ENCODE assay signal across 33 cellular contexts in the genomic region with DNA sequence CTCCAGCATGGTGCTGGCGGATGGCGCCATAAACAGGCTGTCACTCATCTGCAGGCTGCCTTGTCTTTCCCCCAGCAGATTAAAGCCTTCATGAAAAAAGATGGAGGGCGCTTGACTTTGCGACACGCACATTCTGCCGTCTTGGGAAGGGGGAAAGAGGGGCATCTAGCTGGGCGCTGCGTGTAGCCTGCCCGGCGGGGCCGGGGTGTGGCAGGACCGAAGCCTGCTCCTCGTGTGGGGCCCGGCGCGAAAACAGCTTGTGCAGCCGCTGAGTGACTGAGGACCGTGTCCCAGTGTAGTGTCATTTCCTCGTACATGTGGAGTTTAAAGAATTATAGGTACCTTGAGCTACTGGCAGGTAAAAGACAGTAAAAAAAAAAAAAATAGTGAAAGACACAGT.
"Had no signal": no experiment of that assay in that cellular context is flagged by ENCODE, and none has a peak within 500 bp of the region (broad histone marks: within the 10 kb centered on the region; RNA-seq: fewer than 3 reads in every experiment).

No MANE protein-coding gene starts in this region.

- H3K27ac ChIP-seq: adrenal gland, body of pancreas, brain microvascular endothelial cell, breast epithelium, VCaP had no signal

- H3K9me3 ChIP-seq: adrenal gland, body of pancreas, breast epithelium had no signal

- H3K9me3 Mint-ChIP-seq: activated B cell treated with CpG ODN at 0.5 μM for 24 hours; activated CD4-positive, alpha-beta T cell treated with anti-CD3 and anti-CD28 coated beads, Interleukin-2, amount 10 ng/mL, durations not matched to agents 24 days and 14 days; activated naive CD8-positive, alpha-beta T cell treated with anti-CD3 and anti-CD28 coated beads for 36 hours; activated T-cell treated with anti-CD3 and anti-CD28 coated beads, Interleukin-2, amount 50 U/mL, for 4 hours; activated T-helper 17 cell treated with anti-CD3 and anti-CD28 coated beads, Interleukin-2, amount 50 U/mL, for 72 hours; T-cell had no signal

- H3K4me3 Mint-ChIP-seq: activated B cell treated with CpG ODN at 0.5 μM for 24 hours; activated CD4-positive, alpha-beta memory T cell treated with anti-CD3 and anti-CD28 coated beads for 36 hours; activated CD4-positive, alpha-beta T cell treated with anti-CD3 and anti-CD28 coated beads, Interleukin-2, amount 10 ng/mL, durations not matched to agents 24 days and 14 days; activated CD8-positive, alpha-beta T cell treated with anti-CD3 and anti-CD28 coated beads for 36 hours; activated naive CD4-positive, alpha-beta T cell treated with anti-CD3 and anti-CD28 coated beads for 36 hours; activated naive CD8-positive, alpha-beta T cell treated with anti-CD3 and anti-CD28 coated beads for 36 hours; activated T-cell treated with anti-CD3 and anti-CD28 coated beads, Interleukin-2, amount 50 U/mL, for 4 hours; activated T-cell treated with anti-CD3 and anti-CD28 coated beads, Interleukin-2, amount 50 U/mL, for 72 hours; activated T-helper 1 cell treated with anti-CD3 and anti-CD28 coated beads, Interleukin-12 subunit alpha, Interleukin-12 subunit beta, Interleukin-2, Interleukin-4 antibody, amounts not matched to agents 30 ng/mL and 10 ng/mL and 1 ng/mL, durations not matched to agents 14 hours and 24 hours and 36 hours; activated T-helper 17 cell treated with anti-CD3 and anti-CD28 coated beads, Interleukin-2, amount 50 U/mL, for 72 hours; T-cell; T-helper 17 cell had no signal

- H3K27ac Mint-ChIP-seq: activated B cell treated with CpG ODN at 0.5 μM for 24 hours; activated CD4-positive, alpha-beta memory T cell treated with anti-CD3 and anti-CD28 coated beads for 36 hours; activated CD4-positive, alpha-beta T cell treated with anti-CD3 and anti-CD28 coated beads, Interleukin-2, amount 10 ng/mL, durations not matched to agents 24 days and 14 days; activated CD8-positive, alpha-beta T cell treated with anti-CD3 and anti-CD28 coated beads for 36 hours; activated naive CD4-positive, alpha-beta T cell treated with anti-CD3 and anti-CD28 coated beads for 36 hours; activated naive CD4-positive, alpha-beta T cell treated with anti-CD3 and anti-CD28 coated beads, Interleukin-2, amount 50 U/mL, for 72 hours; activated naive CD8-positive, alpha-beta T cell treated with anti-CD3 and anti-CD28 coated beads for 36 hours; activated T-cell treated with anti-CD3 and anti-CD28 coated beads, Interleukin-2, amount 50 U/mL, for 72 hours; activated T-helper 1 cell treated with anti-CD3 and anti-CD28 coated beads, Interleukin-12 subunit alpha, Interleukin-12 subunit beta, Interleukin-2, Interleukin-4 antibody, amounts not matched to agents 30 ng/mL and 10 ng/mL and 1 ng/mL, durations not matched to agents 14 hours and 24 hours and 36 hours; activated T-helper 17 cell treated with anti-CD3 and anti-CD28 coated beads, Interleukin-2, amount 50 U/mL, for 72 hours; T-cell; T-helper 17 cell had no signal

- DNase-seq: activated B cell treated with CpG ODN at 0.5 μM for 24 hours; activated CD4-positive, alpha-beta memory T cell treated with anti-CD3 and anti-CD28 coated beads for 36 hours; activated CD4-positive, alpha-beta T cell treated with anti-CD3 and anti-CD28 coated beads for 4 hours; activated CD4-positive, alpha-beta T cell treated with anti-CD3 and anti-CD28 coated beads, Interleukin-2, amount 10 ng/mL, durations not matched to agents 24 days and 14 days; activated CD4-positive, alpha-beta T cell treated with anti-CD3 and anti-CD28 coated beads, Interleukin-2, amount 50 U/mL, for 1 hour; activated CD4-positive, alpha-beta T cell treated with anti-CD3 and anti-CD28 coated beads, Interleukin-2, amount 50 U/mL, for 4 hours; activated CD4-positive, CD25-positive, alpha-beta regulatory T cell treated with anti-CD3 and anti-CD28 coated beads, Interleukin-2, amount 50 U/mL, for 72 hours; activated CD8-positive, alpha-beta memory T cell treated with anti-CD3 and anti-CD28 coated beads, Interleukin-2, amount 50 U/mL, for 4 hours; activated CD8-positive, alpha-beta T cell treated with anti-CD3 and anti-CD28 coated beads for 36 hours; activated effector memory CD4-positive, alpha-beta T cell treated with anti-CD3 and anti-CD28 coated beads, Interleukin-2, amount 50 U/mL, for 16 hours; activated gamma-delta T cell treated with Interleukin-2 at 50 U/mL for 16 hours; activated naive CD4-positive, alpha-beta T cell; activated naive CD4-positive, alpha-beta T cell treated with anti-CD3 and anti-CD28 coated beads for 36 hours; activated naive CD4-positive, alpha-beta T cell treated with anti-CD3 and anti-CD28 coated beads, Interleukin-2, amount 50 U/mL, for 16 hours; activated naive CD8-positive, alpha-beta T cell treated with anti-CD3 and anti-CD28 coated beads for 36 hours; activated T-cell treated with anti-CD3 and anti-CD28 coated beads for 4 hours; activated T-cell treated with anti-CD3 and anti-CD28 coated beads, Interleukin-2, amount 50 U/mL, for 1 hour; activated T-cell treated with anti-CD3 and anti-CD28 coated beads, Interleukin-2, amount 50 U/mL, for 4 hours; activated T-cell treated with anti-CD3 and anti-CD28 coated beads, Interleukin-2, amount 50 U/mL, for 72 hours; adrenal gland; amniotic stem cell; aorta; body of pancreas; brain microvascular endothelial cell; central memory CD4-positive, alpha-beta T cell; T-cell; T-helper 17 cell; T1000 had no signal

- H3K4me1 Mint-ChIP-seq: activated B cell treated with CpG ODN at 0.5 μM for 24 hours; activated CD4-positive, alpha-beta T cell treated with anti-CD3 and anti-CD28 coated beads, Interleukin-2, amount 10 ng/mL, durations not matched to agents 24 days and 14 days; activated naive CD8-positive, alpha-beta T cell treated with anti-CD3 and anti-CD28 coated beads for 36 hours; activated T-helper 17 cell treated with anti-CD3 and anti-CD28 coated beads, Interleukin-2, amount 50 U/mL, for 72 hours had no signal

- H3K36me3 ChIP-seq: adrenal gland, brain microvascular endothelial cell, breast epithelium had no signal

- H3K4me1 ChIP-seq: adrenal gland, body of pancreas, breast epithelium had no signal

- H3K27me3 Mint-ChIP-seq: activated B cell treated with CpG ODN at 0.5 μM for 24 hours; activated CD4-positive, alpha-beta memory T cell treated with anti-CD3 and anti-CD28 coated beads for 36 hours; activated CD4-positive, alpha-beta T cell treated with anti-CD3 and anti-CD28 coated beads, Interleukin-2, amount 10 ng/mL, durations not matched to agents 24 days and 14 days; activated CD8-positive, alpha-beta T cell treated with anti-CD3 and anti-CD28 coated beads for 36 hours; activated naive CD8-positive, alpha-beta T cell treated with anti-CD3 and anti-CD28 coated beads for 36 hours; activated T-helper 17 cell treated with anti-CD3 and anti-CD28 coated beads, Interleukin-2, amount 50 U/mL, for 72 hours; T-cell; T-helper 17 cell had no signal

- H3K27me3 ChIP-seq: adrenal gland, body of pancreas, brain microvascular endothelial cell, breast epithelium had no signal

- ATAC-seq: activated CD8-positive, alpha-beta T cell treated with anti-CD3 and anti-CD28 coated beads for 36 hours; activated naive CD4-positive, alpha-beta T cell treated with anti-CD3 and anti-CD28 coated beads, Interleukin-2, amount 50 U/mL, for 72 hours; activated T-cell treated with anti-CD3 and anti-CD28 coated beads, Interleukin-2, amount 50 U/mL, for 4 hours; activated T-cell treated with anti-CD3 and anti-CD28 coated beads, Interleukin-2, amount 50 U/mL, for 72 hours; activated T-helper 17 cell treated with anti-CD3 and anti-CD28 coated beads, Interleukin-2, amount 50 U/mL, for 72 hours; body of pancreas; T-cell; T-helper 17 cell had no signal

- H3K4me3 ChIP-seq: adrenal gland, body of pancreas, breast epithelium had no signal
